Comparison of ENCODE assay signal across 9 cellular contexts in genomic region chr7:19747740-19748339, GRCh38. TPM values are rescaled to one million over a fixed set of nuclear protein-coding genes. Genes with fewer than 3 reads are reported as not detected.
A peak's percentile ranks its signal among the peaks of the same experiment; 100 is the strongest.
DNase-seq lines count a peak whose midpoint lies in the region; FAIRE-seq and TF ChIP-seq lines count a peak whose summit lies in the region.
"Had no signal": no experiment of that assay in that cellular context is flagged by ENCODE, and none has a peak within 500 bp of the region (broad histone marks: within the 10 kb centered on the region; RNA-seq: fewer than 3 reads in every experiment).

No MANE protein-coding gene starts in this region.

- H3K4me3 ChIP-seq in smooth muscle cell, result no peak overlapping the region
- H3K4me3 ChIP-seq: BLaER1 had no signal

- no peaks in the 10 kb centered on the region for H3F3A ChIP-seq in smooth muscle cell (ENCODE audit: low read depth)

- in situ Hi-C loops in KBM-7 (cut with MboI; ENCODE audit: low pct_unique_long_range_greater_than_20kb, low sequenced_read_pairs), result no loop called here

- no peaks in the 10 kb centered on the region for H4K20me1 ChIP-seq in smooth muscle cell (ENCODE audit: low read depth)
- H4K20me1 ChIP-seq: BLaER1 had no signal

- H2AFZ ChIP-seq in smooth muscle cell (ENCODE audit: low read depth), result no peak overlapping the region

- 30% methylated on average over 4 of the region's 4 CpGs for WGBS in smooth muscle cell (ENCODE audit: low lambda C conversion rate)

- FAIRE-seq in RCC 7860 (lab: Jason Lieb, UNC), result peak; percentile 82

- no peaks in the 10 kb centered on the region for H3K79me2 ChIP-seq in smooth muscle cell (ENCODE audit: low read depth)

- H3K4me2 ChIP-seq in smooth muscle cell, result no peak overlapping the region
- H3K4me2 ChIP-seq: BLaER1 had no signal

- TF ChIP-seq CTCF in smooth muscle cell (IDR thresholded peaks at IDR 0.05; ENCODE audit: borderline replicate concordance, insufficient read depth, poor library complexity, severe bottlenecking), result peak; percentile 57

- no peak overlapping the region for H3K9ac ChIP-seq in smooth muscle cell (ENCODE audit: low read depth)
- H3K9ac ChIP-seq: BLaER1 had no signal

- peak; percentile 77 for DNase-seq in DMS 273 (lab: John Stamatoyannopoulos, UW; ENCODE audit: unreplicated experiment)
- DNase-seq in DMS 273 treated with DMSO at 0.1 percent for 48 hours (lab: John Stamatoyannopoulos, UW), result no peak
- peak; percentile 18 for DNase-seq in KBM-7
- DNase-seq in RCC 7860 (ENCODE audit: low spot score), result peak; percentile 51
- DNase-seq in fibroblast of gingiva (ENCODE audit: low read depth), result peak; percentile 40
- DNase-seq in smooth muscle cell (lab: John Stamatoyannopoulos, UW; ENCODE audit: unreplicated experiment), result no peak
- DNase-seq in nucleus accumbens (lab: John Stamatoyannopoulos, UW), result no peak
- DNase-seq in activated effector memory CD4-positive, alpha-beta T cell treated with anti-CD3 and anti-CD28 coated beads, Interleukin-2, amount 50 U/mL, for 16 hours, result no peak

- H3K36me3 ChIP-seq in smooth muscle cell (ENCODE audit: low read depth), result no peaks in the 10 kb centered on the region
- H3K36me3 ChIP-seq: BLaER1 had no signal

- H3K27ac ChIP-seq in smooth muscle cell (ENCODE audit: low read depth), result no peak overlapping the region
- H3K27ac ChIP-seq: BLaER1 had no signal

- no peaks in the 10 kb centered on the region for H3K9me3 ChIP-seq in smooth muscle cell (replicated peaks; ENCODE audit: low read depth)
- H3K9me3 ChIP-seq: BLaER1 had no signal

- H3K4me1 ChIP-seq in smooth muscle cell (ENCODE audit: low read depth), result no peaks in the 10 kb centered on the region
- H3K4me1 ChIP-seq: BLaER1 had no signal

- H3K27me3 ChIP-seq in smooth muscle cell (ENCODE audit: low read depth), result no peaks in the 10 kb centered on the region
- H3K27me3 ChIP-seq: BLaER1 had no signal

RNA-seq across cellular contexts. Expression of gene TMEM196, which starts 25.6 kb away (rescaled TPM):
- total RNA-seq in smooth muscle cell, result not detected in 2 replicates
- 0.08 TPM in 1 of 2 replicates, not detected in the other for polyA plus RNA-seq in smooth muscle cell

RNA-seq across cellular contexts. Expression of gene POLR1F, which starts 39.0 kb away (rescaled TPM):
- 18.0 and 19.1 TPM in 2 replicates for total RNA-seq in smooth muscle cell
- polyA plus RNA-seq in smooth muscle cell, result 17.0 and 20.8 TPM in 2 replicates

Comparison
In these comparisons a context has a peak if more than half of its experiments do, and no peak if none do; other contexts are left out.
1. DNase-seq: peak in DMS 273 (single experiment), KBM-7 (single experiment), RCC 7860 (single experiment) and fibroblast of gingiva (single experiment); none in DMS 273 treated with DMSO at 0.1 percent for 48 hours (single experiment), smooth muscle cell (single experiment), nucleus accumbens (0 of 56) and activated effector memory CD4-positive, alpha-beta T cell treated with anti-CD3 and anti-CD28 coated beads, Interleukin-2, amount 50 U/mL, for 16 hours (single experiment).